1 cellular context compared by ENCODE assay signal in the genomic region with DNA sequence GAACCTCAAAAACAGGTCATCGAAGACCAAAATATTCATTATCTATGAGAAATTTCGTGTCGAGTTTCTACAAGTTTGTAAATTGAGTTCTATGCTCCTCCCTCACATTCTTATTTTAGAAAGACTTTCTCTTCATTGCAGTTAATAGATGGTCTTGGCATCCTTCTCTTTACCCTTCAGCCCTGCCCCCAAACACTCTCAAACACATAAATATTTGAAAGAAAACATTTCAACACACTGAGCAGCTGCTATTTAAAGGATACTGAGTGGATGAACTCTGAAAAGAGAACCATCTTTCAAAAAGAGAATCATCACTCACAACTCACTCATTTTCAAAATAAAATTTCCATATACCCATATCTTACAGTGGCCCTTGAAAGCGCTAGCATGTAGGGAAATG.
TF ChIP-seq lines count a peak whose summit lies in the region.

No MANE protein-coding gene starts in this region.

TF ChIP-seq in IMR-90, 13 proteins besides CTCF, POLR2A, EP300 and RAD21 (continued from another document):
- no peak for TF ChIP-seq MAZ (IDR thresholded peaks at IDR 0.05; ENCODE audit: borderline replicate concordance, low read depth, low read length)
- no peak for TF ChIP-seq CEBPB (IDR thresholded peaks at IDR 0.05; ENCODE audit: low read depth, low read length)
